16 cellular contexts compared by ENCODE assay signal in the genomic region with DNA sequence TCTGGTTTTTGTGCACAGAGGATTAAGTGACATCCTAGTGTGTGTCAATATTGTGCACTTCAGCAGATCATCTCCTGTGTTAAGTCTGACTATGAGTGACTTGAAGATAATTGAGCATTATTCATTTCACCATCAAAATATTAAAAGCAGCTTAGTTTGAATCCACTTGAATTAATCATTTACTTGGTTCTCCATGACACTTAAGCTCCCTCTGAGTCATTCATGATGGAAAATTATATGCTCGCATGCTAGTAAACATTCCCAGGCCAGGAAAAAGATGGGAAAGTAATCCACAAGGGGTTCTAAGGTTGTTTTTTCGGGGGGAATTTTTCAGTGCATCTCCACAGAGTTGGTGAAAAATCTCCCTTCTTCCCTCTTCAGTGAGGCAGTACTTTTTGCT.
DNase-seq lines count a peak whose midpoint lies in the region; TF ChIP-seq lines count a peak whose summit lies in the region.
"Had no signal": no experiment of that assay in that cellular context is flagged by ENCODE, and none has a peak within 500 bp of the region (broad histone marks: within the 10 kb centered on the region; RNA-seq: fewer than 3 reads in every experiment).

No MANE protein-coding gene starts in this region.

- no peak overlapping the region for H2BK5ac ChIP-seq in mesenchymal stem cell (ENCODE audit: low read depth, low read length, poor library complexity, severe bottlenecking)

- H3K4me3 ChIP-seq in AG10803 (ENCODE audit: low read length) (no peak overlapping the region), mesenchymal stem cell (ENCODE audit: insufficient read depth in 1 of 2, low read depth in 1 of 2, low read length in 2 of 2) (no peak overlapping the region), HAP-1 (no peak overlapping the region), breast epithelium (no peak overlapping the region)

- H2AK5ac ChIP-seq in mesenchymal stem cell (ENCODE audit: low read length, severe bottlenecking) = no peak overlapping the region

- H3K36me3 ChIP-seq in mesenchymal stem cell (ENCODE audit: control insufficient read depth in 1 of 2, insufficient read depth in 2 of 2, low read depth in 1 of 2, low read length in 2 of 2) = no peaks in the 10 kb centered on the region
- no peaks in the 10 kb centered on the region for H3K36me3 ChIP-seq in HAP-1 (replicated peaks)
- H3K36me3 ChIP-seq in breast epithelium = no peaks in the 10 kb centered on the region

- no peak overlapping the region for H4K8ac ChIP-seq in mesenchymal stem cell (ENCODE audit: low read length)

- no peak for TF ChIP-seq CTCF in AG10803 (conservative IDR thresholded peaks at IDR 0.05; ENCODE audit: low read length)
- TF ChIP-seq CTCF in breast epithelium (IDR thresholded peaks at IDR 0.05) = no peak

- no peak overlapping the region for H2BK12ac ChIP-seq in mesenchymal stem cell (ENCODE audit: low read length in 2 of 2)

- peak overlapping the region; percentile 33 for H3K9ac ChIP-seq in mesenchymal stem cell (ENCODE audit: low read length)

- no peak for TF ChIP-seq POLR2A in breast epithelium (IDR thresholded peaks at IDR 0.05)

- no peaks in the 10 kb centered on the region for H3K27me3 ChIP-seq in mesenchymal stem cell (ENCODE audit: control insufficient read depth in 1 of 2, insufficient read depth in 1 of 2, low read length in 2 of 2)
- H3K27me3 ChIP-seq in HAP-1 (ENCODE audit: low read depth) = 0 out of 2 replicates have a peak, but pooled peaks cover 4% of the 10 kb centered on the region
- H3K27me3 ChIP-seq in breast epithelium = peaks cover 0 to 2% of the 10 kb centered on the region in 2 donors

- intact Hi-C loops in breast epithelium (cut with DNase I; ENCODE audit: low total_unique reads) = no loop called here

- H4K91ac ChIP-seq in mesenchymal stem cell (ENCODE audit: low read length) = no peak overlapping the region

- DNase-seq in AG10803 (ENCODE audit: low read depth) (peak; percentile 38), LHCN-M2 (ENCODE audit: low read depth) (peak; percentile 63), amniotic stem cell (lab: John Stamatoyannopoulos, UW) (peak; percentile 7), mesenchymal stem cell (peak; percentile 38), NCI-H1436 (lab: John Stamatoyannopoulos, UW) (no peak), HAP-1 (ENCODE audit: low spot score in 2 of 2) (no peak), breast epithelium (ENCODE audit: low spot score in 2 of 2) (no peak), epidermal melanocyte (ENCODE audit: insufficient read length, low spot score) (no peak)
- DNase-seq: activated B cell treated with CpG ODN at 0.5 μM for 24 hours; activated CD8-positive, alpha-beta T cell treated with anti-CD3 and anti-CD28 coated beads, Interleukin-2, amount 10 ng/mL, durations not matched to agents 7 days and 5 days; caudate nucleus; effector memory CD8-positive, alpha-beta T cell; NCI-H146; NK-92 treated with Interleukin-12 subunit alpha and Interleukin-12 subunit beta, amount 100 ng/mL, for 24 hours; SIG-M5; stimulated activated CD4-positive, alpha-beta T cell treated with anti-CD3 and anti-CD28 coated beads, Interleukin-4, amount 100 ng/mL, for 1 hour had no signal

- no peak overlapping the region for H3K23ac ChIP-seq in mesenchymal stem cell (ENCODE audit: low read length in 2 of 2)

- H3K14ac ChIP-seq in mesenchymal stem cell (ENCODE audit: low read length in 2 of 2) = no peak overlapping the region

- peaks cover 16% of the 10 kb centered on the region for H3K9me3 ChIP-seq in mesenchymal stem cell (ENCODE audit: control insufficient read depth, low read length)
- H3K9me3 ChIP-seq in HAP-1 = no peaks in the 10 kb centered on the region
- peaks cover 0 to 12% of the 10 kb centered on the region in 2 donors for H3K9me3 ChIP-seq in breast epithelium

- 27% methylated on average over 2 of the region's 2 CpGs for WGBS in mesenchymal stem cell

- no peak overlapping the region for H3K4ac ChIP-seq in mesenchymal stem cell (ENCODE audit: low read depth in 1 of 2, low read length in 2 of 2)

- no peak overlapping the region for H2AFZ ChIP-seq in mesenchymal stem cell (ENCODE audit: low read depth, low read length)

- H3K79me1 ChIP-seq in mesenchymal stem cell (replicated peaks; ENCODE audit: low read length, poor library complexity, severe bottlenecking) = no peaks in the 10 kb centered on the region

- no peaks in the 10 kb centered on the region for H3K4me1 ChIP-seq in mesenchymal stem cell (ENCODE audit: control insufficient read depth, insufficient read depth, low read depth, low read length)
- H3K4me1 ChIP-seq in HAP-1 = no peaks in the 10 kb centered on the region
- H3K4me1 ChIP-seq in breast epithelium = no peaks in the 10 kb centered on the region

- in situ Hi-C loops in HAP-1 (cut with MboI; ENCODE audit: low sequenced_read_pairs) = no loop called here

- H3K27ac ChIP-seq in mesenchymal stem cell (ENCODE audit: low read length, poor library complexity, severe bottlenecking) = peak overlapping the region; percentile 83
- H3K27ac ChIP-seq in breast epithelium = no peak overlapping the region

- no peak overlapping the region for H3K4me2 ChIP-seq in mesenchymal stem cell (ENCODE audit: low read length, poor library complexity, severe bottlenecking)

- H2BK120ac ChIP-seq in mesenchymal stem cell (ENCODE audit: low read depth, low read length) = no peak overlapping the region

- no peak overlapping the region for H3K18ac ChIP-seq in mesenchymal stem cell (ENCODE audit: low read depth in 1 of 2, low read length in 2 of 2)

- no peak overlapping the region for H2BK15ac ChIP-seq in mesenchymal stem cell (ENCODE audit: low read depth, poor library complexity, severe bottlenecking)

Comparison
In these comparisons a context has a peak if more than half of its experiments do, and no peak if none do; other contexts are left out.
1. DNase-seq: peak in AG10803 (single experiment), LHCN-M2 (single experiment), amniotic stem cell (single experiment) and mesenchymal stem cell (single experiment); none in NCI-H1436 (single experiment), HAP-1 (0 of 2), breast epithelium (0 of 2) and epidermal melanocyte (single experiment).